ENCODE assay signal across 1 cellular context in genomic region chr9:94014066-94014654, GRCh38.
TF ChIP-seq lines count a peak whose summit lies in the region.

No MANE protein-coding gene starts in this region.

TF ChIP-seq in H1, 55 proteins besides CTCF, POLR2A, EP300 and RAD21 (continued from another document):
- TF ChIP-seq ATF2 (IDR thresholded peaks at IDR 0.05; ENCODE audit: low read length) (no peak), NANOG (IDR thresholded peaks at IDR 0.05; ENCODE audit: insufficient read depth, low read depth, low read length, poor library complexity, severe bottlenecking) (no peak), SP4 (IDR thresholded peaks at IDR 0.05; ENCODE audit: low read length) (no peak)
